Comparison of ENCODE assay signal across 8 cellular contexts in the genomic region with DNA sequence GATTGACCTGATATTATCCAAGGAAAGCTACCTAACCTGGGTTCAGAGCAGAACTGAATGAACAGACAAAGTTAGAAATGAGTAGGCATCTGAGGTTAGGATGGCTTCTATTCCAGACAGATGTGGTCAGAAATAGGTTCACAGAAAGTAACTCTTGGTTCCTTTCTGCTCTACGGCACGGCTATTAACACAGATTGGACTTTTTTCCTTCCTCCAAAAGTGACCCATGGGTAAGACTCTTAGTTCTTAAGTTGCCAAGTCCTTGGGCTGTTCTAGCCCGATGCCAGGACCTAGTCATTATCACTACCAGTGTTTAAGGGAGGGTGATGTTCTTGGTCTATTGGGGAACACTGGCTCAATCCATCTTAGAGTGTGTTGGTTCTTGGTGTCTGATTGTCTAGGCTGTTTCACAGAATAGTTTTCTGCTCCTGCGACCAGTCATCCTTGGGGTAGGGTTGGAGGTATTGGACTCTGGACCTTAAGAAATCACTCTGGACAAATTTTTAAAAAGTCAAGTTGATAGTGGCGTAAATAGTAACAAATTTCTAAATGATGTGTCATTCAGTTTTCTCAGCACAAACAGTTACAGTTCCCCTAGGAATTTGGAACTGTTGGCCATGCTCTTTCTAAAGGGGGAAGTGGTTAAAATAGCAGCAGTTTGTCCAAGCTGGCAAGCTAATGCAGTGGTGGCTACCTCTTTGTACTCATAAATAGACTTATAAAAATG.
DNase-seq lines count a peak whose midpoint lies in the region; ATAC-seq and TF ChIP-seq lines count a peak whose summit lies in the region.

No MANE protein-coding gene starts in this region.

- POLR2A ChIA-PET in PC-9 (lab: Charles Lee; ENCODE audit: unreplicated experiment), result no interaction called here

- no peaks in the 10 kb centered on the region for H3K27me3 ChIP-seq in ACC112 (ENCODE audit: insufficient read depth, low read length)
- no peaks in the 10 kb centered on the region for H3K27me3 ChIP-seq in PC-9 (ENCODE audit: insufficient read depth, low read depth)
- H3K27me3 ChIP-seq in WERI-Rb-1 (ENCODE audit: insufficient read depth, low read depth, severe bottlenecking), result no peaks in the 10 kb centered on the region

- H2AFZ ChIP-seq in ACC112 (ENCODE audit: low read length, unreplicated experiment) (peak overlapping the region; percentile 15), PC-9 (no peak overlapping the region)

- no peaks in the 10 kb centered on the region for H3F3A ChIP-seq in PC-9 (ENCODE audit: insufficient read depth, low read depth)

- intact Hi-C loops in PC-9 (cut with micrococcal nuclease; ENCODE audit: unreplicated experiment), result no loop called here

- H3K79me2 ChIP-seq in ACC112 (ENCODE audit: control insufficient read depth, insufficient read depth, low read length, unreplicated experiment) (no peaks in the 10 kb centered on the region), PC-9 (ENCODE audit: low read depth) (no peaks in the 10 kb centered on the region)

- ATAC-seq in GM19328 (IDR thresholded peaks at IDR 0.05; ENCODE audit: unreplicated experiment), result peak; percentile 39
- ATAC-seq in HG03108 (IDR thresholded peaks at IDR 0.05; ENCODE audit: unreplicated experiment), result no peak

- H3K36me3 ChIP-seq in ACC112 (ENCODE audit: insufficient read depth, low read length) (no peaks in the 10 kb centered on the region), PC-9 (ENCODE audit: low read depth) (no peaks in the 10 kb centered on the region), WERI-Rb-1 (no peaks in the 10 kb centered on the region)

- peaks cover 17% of the 10 kb centered on the region for H3K4me1 ChIP-seq in ACC112 (ENCODE audit: control insufficient read depth, insufficient read depth, low read length, unreplicated experiment)
- no peaks in the 10 kb centered on the region for H3K4me1 ChIP-seq in PC-9 (replicated peaks; ENCODE audit: insufficient read depth)

- no peak overlapping the region for H3K4me3 ChIP-seq in ACC112 (ENCODE audit: low read depth, low read length)
- no peak overlapping the region for H3K4me3 ChIP-seq in LNCaP clone FGC (ENCODE audit: low read depth, low read length)
- H3K4me3 ChIP-seq in PC-9, result no peak overlapping the region
- no peak overlapping the region for H3K4me3 ChIP-seq in WERI-Rb-1 (ENCODE audit: low read depth, low read length)

- no peaks in the 10 kb centered on the region for H4K20me1 ChIP-seq in PC-9 (ENCODE audit: insufficient read depth)

- H3K9me2 ChIP-seq in PC-9 (ENCODE audit: insufficient read depth), result peaks cover 6% of the 10 kb centered on the region

- DNase-seq in LNCaP clone FGC (ENCODE audit: low read depth), result peak; percentile 25
- DNase-seq in glomerular visceral epithelial cell (ENCODE audit: extremely low spot score), result peak; percentile 2
- no peak for DNase-seq in PC-9
- DNase-seq in WERI-Rb-1, result no peak
- DNase-seq in germinal center (ENCODE audit: low spot score), result no peak

- TF ChIP-seq CTCF in LNCaP clone FGC (IDR thresholded peaks at IDR 0.05; ENCODE audit: control insufficient read depth, extremely low read depth, insufficient read depth), result no peak
- no peak for TF ChIP-seq CTCF in PC-9 (conservative IDR thresholded peaks at IDR 0.05)
- TF ChIP-seq CTCF in WERI-Rb-1 (IDR thresholded peaks at IDR 0.05; ENCODE audit: low read depth, low read length), result no peak

- CTCF ChIA-PET in PC-9 (lab: Charles Lee), result no interaction called here

- no peak overlapping the region for H3K4me2 ChIP-seq in PC-9

- H3K9me3 ChIP-seq in PC-9 (ENCODE audit: insufficient read depth, low read depth) (0 out of 2 replicates have a peak, but pooled peaks cover 3% of the 10 kb centered on the region), WERI-Rb-1 (ENCODE audit: severe bottlenecking) (no peaks in the 10 kb centered on the region)

- H3K27ac ChIP-seq in ACC112 (ENCODE audit: low read depth, low read length), result peak overlapping the region; percentile 67
- H3K27ac ChIP-seq in PC-9, result no peak overlapping the region
- H3K27ac ChIP-seq in WERI-Rb-1, result no peak overlapping the region

- BruUV-seq in PC-9 (replicated peaks; lab: Mats Ljungman, UMichigan), result no TSS peak

Comparison
In these comparisons a context has a peak if more than half of its experiments do, and no peak if none do; other contexts are left out.
1. DNase-seq: peak in LNCaP clone FGC (single experiment) and glomerular visceral epithelial cell (single experiment); none in PC-9 (0 of 2), WERI-Rb-1 (single experiment) and germinal center (single experiment).